In genomic region chr17:7018331-7018964, GRCh38 we compare ENCODE assay signal across 12 cellular contexts. TPM values are rescaled to one million over a fixed set of nuclear protein-coding genes. Genes with fewer than 3 reads are reported as not detected.
DNase-seq lines count a peak whose midpoint lies in the region; TF ChIP-seq lines count a peak whose summit lies in the region.
"Had no signal": no experiment of that assay in that cellular context is flagged by ENCODE, and none has a peak within 500 bp of the region (broad histone marks: within the 10 kb centered on the region; RNA-seq: fewer than 3 reads in every experiment).

No MANE protein-coding gene starts in this region.

- H3K4me3 ChIP-seq in breast epithelium (peak overlapping the region; percentile 67 to 84 (median 70)), esophagus muscularis mucosa (peak overlapping the region; percentile 66 to 78 (median 74)), neural progenitor cell (no peak overlapping the region), uterus (peak overlapping the region; percentile 60 to 77)

- 59% methylated on average over 10 of the region's 10 CpGs for WGBS in esophagus muscularis mucosa

- TF ChIP-seq POLR2A in breast epithelium (IDR thresholded peaks at IDR 0.05) (peak; percentile 82), esophagus muscularis mucosa (IDR thresholded peaks at IDR 0.05; ENCODE audit: low read depth) (no peak), uterus (IDR thresholded peaks at IDR 0.05) (peak; percentile 22 to 48)

- TF ChIP-seq EP300 in esophagus muscularis mucosa (IDR thresholded peaks at IDR 0.05) = no peak

- H3K27me3 ChIP-seq in breast epithelium (no peaks in the 10 kb centered on the region), esophagus muscularis mucosa (peaks cover 0 to 19% (median 17%) of the 10 kb centered on the region in 4 donors), neural progenitor cell (peaks cover 34% of the 10 kb centered on the region), uterus (peaks cover 0 to 10% of the 10 kb centered on the region in 2 donors)
- H3K27me3 ChIP-seq: BE2C had no signal

- no TSS peak for BruUV-seq in MCF 10A (replicated peaks; lab: Mats Ljungman, UMichigan)

- H3K36me3 Mint-ChIP-seq in MCF 10A (ENCODE audit: insufficient read depth, unreplicated experiment) = peaks cover 15% of the 10 kb centered on the region
- H3K36me3 Mint-ChIP-seq in neural progenitor cell = peaks cover 2% of the 10 kb centered on the region

- no peak overlapping the region for H3K9ac ChIP-seq in neural progenitor cell

- peak in 1 of 2 donors; percentile 69 for DNase-seq in breast epithelium (ENCODE audit: low spot score in 2 of 2)
- DNase-seq in MCF 10A (ENCODE audit: unreplicated experiment) = no peak
- no peak for DNase-seq in esophagus muscularis mucosa (ENCODE audit: extremely low spot score)
- no peak for DNase-seq in neural progenitor cell (ENCODE audit: low spot score)
- DNase-seq in uterus = peak; percentile 75 to 82
- no peak for DNase-seq in GOT3 (lab: John Stamatoyannopoulos, UW)
- DNase-seq in SKM-1 treated with dmso at 0.1 percent for 144 hours (lab: John Stamatoyannopoulos, UW; ENCODE audit: unreplicated experiment) = no peak
- no peak for DNase-seq in GM20000 (ENCODE audit: low spot score)
- DNase-seq: BE2C, islet precursor cell, NCI-H146, RPMI8226 had no signal

- peaks cover 8% of the 10 kb centered on the region for H3K79me2 ChIP-seq in neural progenitor cell (ENCODE audit: low read depth)

- no peak overlapping the region for H3K4me3 Mint-ChIP-seq in MCF 10A (ENCODE audit: unreplicated experiment)
- no peak overlapping the region for H3K4me3 Mint-ChIP-seq in neural progenitor cell

- H3K4me2 ChIP-seq in neural progenitor cell = no peak overlapping the region

- CTCF ChIA-PET in MCF 10A (lab: Yijun Ruan, JAX) = interaction anchor here (0.7 to 5.3 kb wide), 4 partner anchors 9 to 569 kb away, joined by 3 to 48 read pairs (median 4); no protein-coding TSS in a partner anchor

- no peaks in the 10 kb centered on the region for H3K36me3 ChIP-seq in breast epithelium
- peaks cover 0 to 16% (median 11%) of the 10 kb centered on the region in 4 donors for H3K36me3 ChIP-seq in esophagus muscularis mucosa
- H3K36me3 ChIP-seq in neural progenitor cell = no peaks in the 10 kb centered on the region
- no peaks in the 10 kb centered on the region for H3K36me3 ChIP-seq in uterus
- H3K36me3 ChIP-seq: BE2C had no signal

- H3K9me3 ChIP-seq in breast epithelium (no peaks in the 10 kb centered on the region), esophagus muscularis mucosa (no peaks in the 10 kb centered on the region), neural progenitor cell (ENCODE audit: low read depth) (no peaks in the 10 kb centered on the region), uterus (no peaks in the 10 kb centered on the region)
- H3K9me3 ChIP-seq: BE2C had no signal

- TF ChIP-seq CTCF in breast epithelium (IDR thresholded peaks at IDR 0.05) = no peak
- TF ChIP-seq CTCF in MCF 10A (IDR thresholded peaks at IDR 0.05; ENCODE audit: unreplicated experiment) = no peak
- TF ChIP-seq CTCF in esophagus muscularis mucosa (IDR thresholded peaks at IDR 0.05) = no peak
- no peak for TF ChIP-seq CTCF in neural progenitor cell (IDR thresholded peaks at IDR 0.05)
- TF ChIP-seq CTCF in uterus (IDR thresholded peaks at IDR 0.05) = no peak
- TF ChIP-seq CTCF in GM20000 (IDR thresholded peaks at IDR 0.05; ENCODE audit: extremely low read depth, missing control alignments) = no peak

- POLR2A ChIA-PET in MCF 10A (lab: Yijun Ruan, JAX) = interaction anchor here (0.7 kb wide), 1 partner anchor 132 kb away, joined by 3 read pairs; no protein-coding TSS in a partner anchor

- no peaks in the 10 kb centered on the region for H4K20me1 ChIP-seq in neural progenitor cell (ENCODE audit: low read depth)

- no peaks in the 10 kb centered on the region for H3K27me3 Mint-ChIP-seq in MCF 10A (ENCODE audit: insufficient read depth, unreplicated experiment)
- H3K27me3 Mint-ChIP-seq in neural progenitor cell (ENCODE audit: insufficient read depth, low read depth) = peaks cover 18% of the 10 kb centered on the region

- peaks cover 15 to 21% of the 10 kb centered on the region in 2 donors for H3K4me1 ChIP-seq in breast epithelium
- H3K4me1 ChIP-seq in esophagus muscularis mucosa = peaks cover 69 to 91% (median 79%) of the 10 kb centered on the region in 4 donors
- H3K4me1 ChIP-seq in neural progenitor cell = peaks cover 14% of the 10 kb centered on the region
- H3K4me1 ChIP-seq in uterus = peaks cover 4 to 6% of the 10 kb centered on the region in 2 donors
- H3K4me1 ChIP-seq: BE2C had no signal

- H3K4me1 Mint-ChIP-seq in MCF 10A (ENCODE audit: insufficient read depth, unreplicated experiment) (peaks cover 23% of the 10 kb centered on the region), neural progenitor cell (peaks cover 73% of the 10 kb centered on the region)

- H3K27ac Mint-ChIP-seq in MCF 10A (ENCODE audit: low read depth, unreplicated experiment) (no peak overlapping the region), neural progenitor cell (peak overlapping the region; percentile 21)

- peaks cover 51% of the 10 kb centered on the region for H3F3A ChIP-seq in neural progenitor cell (ENCODE audit: low read depth)

- no peak overlapping the region for H2AFZ ChIP-seq in neural progenitor cell (replicated peaks)

- intact Hi-C loops in breast epithelium (cut with DNase I; ENCODE audit: low total_unique reads) (no loop called here), MCF 10A (cut with micrococcal nuclease) (no loop called here), esophagus muscularis mucosa (cut with DNase I) (no loop called here), uterus (cut with DNase I; ENCODE audit: low total_unique reads) (no loop called here)

- H3K27ac ChIP-seq in breast epithelium (peak overlapping the region; percentile 97 to 100), esophagus muscularis mucosa (replicated peaks in 1 of 4) (peak overlapping the region; percentile 92 to 98 (median 95)), neural progenitor cell (no peak overlapping the region), uterus (peak overlapping the region; percentile 94 to 96)

- no peaks in the 10 kb centered on the region for H3K9me3 Mint-ChIP-seq in MCF 10A (ENCODE audit: unreplicated experiment)
- H3K9me3 Mint-ChIP-seq in neural progenitor cell = peaks cover 2% of the 10 kb centered on the region

RNA-seq across cellular contexts. Expression of gene BCL6B, which starts 4.4 kb away (rescaled TPM):
- total RNA-seq in breast epithelium = 1 to 10 TPM; 1.4 to 5.9 (median 4.1) TPM
- not detected in 2 replicates for total RNA-seq in MCF 10A (2022)
- total RNA-seq in esophagus muscularis mucosa = 1 to 10 TPM in 3 of 4 donors, under 1 TPM in 1; 0.83 to 5.0 (median 3.2) TPM
- total RNA-seq in neural progenitor cell (ENCODE audit: low replicate concordance) = 3.8 and 5.3 TPM in 2 replicates
- total RNA-seq in uterus = 10 to 100 TPM in 3 of 4 donors, 1 to 10 TPM in 1; 9.7 to 32.8 (median 22.7) TPM

RNA-seq across cellular contexts. Expression of gene RNASEK, which starts 6.0 kb away (rescaled TPM):
- 100 to 1,000 TPM in 1 of 3 donors, 10 to 100 TPM in 2; 18.7 to 154 (median 93.4) TPM for total RNA-seq in breast epithelium
- 155 and 209 TPM in 2 replicates for total RNA-seq in MCF 10A (2022)
- 100 to 1,000 TPM in 3 of 4 donors, 10 to 100 TPM in 1; 84.7 to 204 (median 172) TPM for total RNA-seq in esophagus muscularis mucosa
- 104 and 137 TPM in 2 replicates for total RNA-seq in neural progenitor cell (ENCODE audit: low replicate concordance)
- 100 to 1,000 TPM in 2 of 4 donors, 10 to 100 TPM in 2; 30.8 to 153 (median 101) TPM for total RNA-seq in uterus

RNA-seq across cellular contexts. Expression of gene SLC16A13, which starts 17.4 kb away (rescaled TPM):
- total RNA-seq in breast epithelium (1 to 10 TPM in 2 of 3 donors, under 1 TPM in 1; 0.32 to 3.5 (median 2.6) TPM), MCF 10A (2022) (7.5 and 11.1 TPM in 2 replicates), esophagus muscularis mucosa (1 to 10 TPM in 1 of 4 donors, under 1 TPM in 3; 0.19 to 1.2 (median 0.65) TPM), neural progenitor cell (ENCODE audit: low replicate concordance) (1.4 TPM in 1 of 2 replicates, not detected in the other), uterus (1 to 10 TPM in 1 of 4 donors, under 1 TPM in 1, not detected in 2; 0.51 to 3.4 TPM)

RNA-seq across cellular contexts. Expression of gene ALOX12, which starts 22.6 kb away (rescaled TPM):
- total RNA-seq in breast epithelium = not detected
- total RNA-seq in MCF 10A (2022) = not detected in 2 replicates
- under 1 TPM in 1 of 4 donors, not detected in 3; 0.17 TPM for total RNA-seq in esophagus muscularis mucosa
- 0.21 and 0.40 TPM in 2 replicates for total RNA-seq in neural progenitor cell (ENCODE audit: low replicate concordance)
- total RNA-seq in uterus = under 1 TPM in 2 of 4 donors, not detected in 2; 0.14 to 0.34 TPM

RNA-seq across cellular contexts. Expression of gene SLC16A11, which starts 25.4 kb away (rescaled TPM):
- 1 to 10 TPM in 2 of 3 donors, not detected in 1; 1.5 to 3.6 TPM for total RNA-seq in breast epithelium
- total RNA-seq in MCF 10A (2022) = not detected in 2 replicates
- under 1 TPM in 3 of 4 donors, not detected in 1; 0.17 to 0.99 (median 0.26) TPM for total RNA-seq in esophagus muscularis mucosa
- not detected in 2 replicates for total RNA-seq in neural progenitor cell (ENCODE audit: low replicate concordance)
- total RNA-seq in uterus = 1 to 10 TPM in 1 of 4 donors, under 1 TPM in 3; 0.14 to 10.0 (median 0.85) TPM

Comparison
In these comparisons a context has a peak if more than half of its experiments do, and no peak if none do; other contexts are left out.
1. DNase-seq: peak in uterus (2 of 2); none in MCF 10A (single experiment), esophagus muscularis mucosa (single experiment), neural progenitor cell (single experiment), GOT3 (single experiment), SKM-1 treated with dmso at 0.1 percent for 144 hours (single experiment) and GM20000 (single experiment).